28 cellular contexts compared by ENCODE assay signal in the genomic region with DNA sequence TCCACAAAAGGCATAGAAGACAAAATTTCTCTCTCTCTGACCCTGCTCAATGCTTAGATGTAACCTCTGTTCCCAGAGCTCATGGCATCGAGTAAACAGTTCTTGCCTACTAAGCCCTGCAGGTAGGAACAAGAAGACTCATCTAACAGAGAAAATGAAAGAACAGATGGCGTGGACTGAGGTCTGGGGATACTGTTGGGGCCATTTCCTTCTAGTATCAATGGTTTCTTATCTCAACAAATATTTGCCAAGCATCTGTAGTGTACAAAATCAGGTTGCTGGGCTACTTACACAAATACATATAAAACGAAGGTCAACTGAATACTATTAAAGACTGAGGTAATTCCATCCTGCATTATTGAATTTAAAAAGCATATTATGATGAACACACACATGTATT.
"Had no signal": no experiment of that assay in that cellular context is flagged by ENCODE, and none has a peak within 500 bp of the region (broad histone marks: within the 10 kb centered on the region; RNA-seq: fewer than 3 reads in every experiment).

No MANE protein-coding gene starts in this region.

- H3K27ac ChIP-seq: brain microvascular endothelial cell, cardiac muscle cell, SK-N-MC had no signal

- H3K27me3 ChIP-seq: brain microvascular endothelial cell, cardiac muscle cell, MG63 had no signal

- H3K9me3 ChIP-seq: MG63 had no signal

- H3K36me3 ChIP-seq: brain microvascular endothelial cell, cardiac muscle cell, MG63 had no signal

- FAIRE-seq: TTC549 had no signal

- H3K4me3 ChIP-seq: cardiac muscle cell, MG63, SK-N-MC had no signal

- DNase-seq: activated B cell treated with CpG ODN at 0.5 μM for 24 hours; activated CD4-positive, alpha-beta T cell treated with anti-CD3 and anti-CD28 coated beads for 1 hour; activated CD4-positive, alpha-beta T cell treated with anti-CD3 and anti-CD28 coated beads, Interleukin-2, amount 10 ng/mL, durations not matched to agents 24 days and 14 days; activated CD4-positive, alpha-beta T cell treated with anti-CD3 and anti-CD28 coated beads, Interleukin-2, amount 50 U/mL, for 48 hours; activated CD8-positive, alpha-beta memory T cell treated with anti-CD3 and anti-CD28 coated beads, Interleukin-2, amount 10 ng/mL, durations not matched to agents 7 days and 5 days; activated effector memory CD4-positive, alpha-beta T cell treated with anti-CD3 and anti-CD28 coated beads, Interleukin-2, amount 50 U/mL, for 16 hours; activated naive CD4-positive, alpha-beta T cell treated with anti-CD3 and anti-CD28 coated beads, Interleukin-2, amount 10 ng/mL, durations not matched to agents 7 days and 5 days; activated naive CD8-positive, alpha-beta T cell treated with anti-CD3 and anti-CD28 coated beads for 36 hours; activated T-cell treated with anti-CD3 and anti-CD28 coated beads, Interleukin-2, amount 50 U/mL, for 24 hours; brain microvascular endothelial cell; MG63; MV-4-11; NCI-H1092 treated with DMSO at 0.1 percent for 48 hours; NCI-H1417 treated with DMSO at 0.1 percent for 48 hours; NCI-H187; NCI-H2107; NCI-H2171 treated with DMSO at 0.1 percent for 48 hours; NCI-H524; NCI-H82; RPMI8226; T-cell; T-helper 2 cell; T1000 had no signal

- ATAC-seq: activated CD8-positive, alpha-beta memory T cell treated with anti-CD3 and anti-CD28 coated beads, Interleukin-2, amount 10 ng/mL, durations not matched to agents 7 days and 5 days; Panc1; Right ventricle myocardium inferior; T-cell had no signal
